In the genomic region with DNA sequence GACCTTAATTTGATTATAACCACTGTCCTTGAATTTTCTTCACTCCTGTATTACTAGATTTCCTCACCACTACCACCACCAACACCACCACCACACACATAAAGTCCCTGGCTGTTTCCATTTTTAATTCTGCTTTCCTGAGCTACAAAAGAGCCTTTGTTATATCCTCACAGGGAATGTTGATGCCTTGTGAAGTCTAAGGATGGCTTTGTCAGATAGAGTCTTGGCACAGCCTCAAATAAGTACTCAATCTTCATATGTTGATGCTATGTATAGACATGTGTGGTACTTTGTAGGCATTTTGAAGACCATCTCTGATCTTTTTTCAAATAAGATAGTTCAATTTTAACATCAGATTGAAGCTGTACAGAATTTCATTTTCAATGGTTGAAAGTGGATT, we compare ENCODE assay signal across 20 cellular contexts.
A peak's percentile ranks its signal among the peaks of the same experiment; 100 is the strongest.
DNase-seq lines count a peak whose midpoint lies in the region; ATAC-seq and TF ChIP-seq lines count a peak whose summit lies in the region.
"Had no signal": no experiment of that assay in that cellular context is flagged by ENCODE, and none has a peak within 500 bp of the region (broad histone marks: within the 10 kb centered on the region; RNA-seq: fewer than 3 reads in every experiment).

No MANE protein-coding gene starts in this region.

- ATAC-seq in WTC11, result no peak
- ATAC-seq in GM21360 (IDR thresholded peaks at IDR 0.05; ENCODE audit: unreplicated experiment), result no peak
- ATAC-seq: A549 had no signal

- no peak for TF ChIP-seq CTCF in WTC11 (IDR thresholded peaks at IDR 0.05)
- TF ChIP-seq CTCF in Peyer's patch (IDR thresholded peaks at IDR 0.05), result no peak

- no peaks in the 10 kb centered on the region for H3K27me3 ChIP-seq in Peyer's patch

- no peak overlapping the region for H3K4me3 ChIP-seq in Peyer's patch
- H3K4me3 ChIP-seq: A549, HAP-1 had no signal

- no peak overlapping the region for H3K27ac ChIP-seq in Peyer's patch
- H3K27ac ChIP-seq: A549 had no signal

- peaks cover 30% of the 10 kb centered on the region for H3K36me3 Mint-ChIP-seq in WTC11
- H3K36me3 Mint-ChIP-seq: CD4-positive, alpha-beta memory T cell had no signal

- CTCF ChIA-PET in WTC11 (lab: Charles Lee), result no interaction called here

- DNase-seq in COLO829 (ENCODE audit: low spot score), result peak; percentile 60
- no peak for DNase-seq in WTC11 (ENCODE audit: low spot score)
- DNase-seq in inferior parietal cortex (ENCODE audit: extremely low spot score), result peak; percentile 3
- DNase-seq in pons (ENCODE audit: low spot score), result peak; percentile 86
- no peak for DNase-seq in T-helper 2 cell
- no peak for DNase-seq in GM19240 (ENCODE audit: insufficient read length, low spot score)
- DNase-seq in Peyer's patch, result no peak
- DNase-seq: 8988T; ACHN; AML-193; C1 segment of cervical spinal cord; Caco-2; CD4-positive, alpha-beta memory T cell; DMS153; DND-41; GOT3; HFFc6 had no signal

- no peaks in the 10 kb centered on the region for H3K9me3 ChIP-seq in Peyer's patch
- H3K9me3 ChIP-seq: A549, Caco-2, HAP-1 had no signal

- no peaks in the 10 kb centered on the region; the same call in 1 of the 2 replicates for H3K27me3 Mint-ChIP-seq in WTC11 (ENCODE audit: low read depth)
- H3K27me3 Mint-ChIP-seq: CD4-positive, alpha-beta memory T cell had no signal

- no peak overlapping the region for H3K4me3 Mint-ChIP-seq in WTC11
- H3K4me3 Mint-ChIP-seq: CD4-positive, alpha-beta memory T cell; HFFc6 had no signal

- POLR2A ChIA-PET in WTC11 (lab: Charles Lee), result interaction anchor here (0.8 kb wide), 1 partner anchor 221 kb away, joined by 5 read pairs; no protein-coding TSS in a partner anchor

- TF ChIP-seq POLR2A in Peyer's patch (IDR thresholded peaks at IDR 0.05), result no peak

- H3K4me1 Mint-ChIP-seq in WTC11, result peaks cover 26% of the 10 kb centered on the region
- H3K4me1 Mint-ChIP-seq: CD4-positive, alpha-beta memory T cell had no signal

- H3K27ac Mint-ChIP-seq in WTC11, result 0 out of 2 replicates have a peak overlapping the region, but pooled peaks have one; percentile 1
- H3K27ac Mint-ChIP-seq: CD4-positive, alpha-beta memory T cell; HFFc6 had no signal

- no peaks in the 10 kb centered on the region for H3K4me1 ChIP-seq in Peyer's patch
- H3K4me1 ChIP-seq: A549, Caco-2 had no signal

- H3K36me3 ChIP-seq in Peyer's patch, result no peaks in the 10 kb centered on the region
- H3K36me3 ChIP-seq: HAP-1 had no signal

- peaks cover 31% of the 10 kb centered on the region for H3K9me3 Mint-ChIP-seq in WTC11
- H3K9me3 Mint-ChIP-seq: HFFc6 had no signal

TF ChIP-seq in WTC11, 78 proteins besides CTCF, POLR2A, EP300 and RAD21 (continues in another document):
- TF ChIP-seq ATF1 (CRISPR knock-in tag; IDR thresholded peaks at IDR 0.05) (no peak), EMX1 (CRISPR knock-in tag; IDR thresholded peaks at IDR 0.05) (no peak), FOXJ3 (CRISPR knock-in tag; IDR thresholded peaks at IDR 0.05; ENCODE audit: borderline replicate concordance) (no peak), NFATC4 (CRISPR knock-in tag; IDR thresholded peaks at IDR 0.05) (no peak), ZNF121 (CRISPR knock-in tag; IDR thresholded peaks at IDR 0.05) (no peak)
- TF ChIP-seq, protein P1, sequence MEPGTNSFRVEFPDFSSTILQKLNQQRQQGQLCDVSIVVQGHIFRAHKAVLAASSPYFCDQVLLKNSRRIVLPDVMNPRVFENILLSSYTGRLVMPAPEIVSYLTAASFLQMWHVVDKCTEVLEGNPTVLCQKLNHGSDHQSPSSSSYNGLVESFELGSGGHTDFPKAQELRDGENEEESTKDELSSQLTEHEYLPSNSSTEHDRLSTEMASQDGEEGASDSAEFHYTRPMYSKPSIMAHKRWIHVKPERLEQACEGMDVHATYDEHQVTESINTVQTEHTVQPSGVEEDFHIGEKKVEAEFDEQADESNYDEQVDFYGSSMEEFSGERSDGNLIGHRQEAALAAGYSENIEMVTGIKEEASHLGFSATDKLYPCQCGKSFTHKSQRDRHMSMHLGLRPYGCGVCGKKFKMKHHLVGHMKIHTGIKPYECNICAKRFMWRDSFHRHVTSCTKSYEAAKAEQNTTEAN (CRISPR knock-in tag; IDR thresholded peaks at IDR 0.05), result no peak
- TF ChIP-seq, protein P2, sequence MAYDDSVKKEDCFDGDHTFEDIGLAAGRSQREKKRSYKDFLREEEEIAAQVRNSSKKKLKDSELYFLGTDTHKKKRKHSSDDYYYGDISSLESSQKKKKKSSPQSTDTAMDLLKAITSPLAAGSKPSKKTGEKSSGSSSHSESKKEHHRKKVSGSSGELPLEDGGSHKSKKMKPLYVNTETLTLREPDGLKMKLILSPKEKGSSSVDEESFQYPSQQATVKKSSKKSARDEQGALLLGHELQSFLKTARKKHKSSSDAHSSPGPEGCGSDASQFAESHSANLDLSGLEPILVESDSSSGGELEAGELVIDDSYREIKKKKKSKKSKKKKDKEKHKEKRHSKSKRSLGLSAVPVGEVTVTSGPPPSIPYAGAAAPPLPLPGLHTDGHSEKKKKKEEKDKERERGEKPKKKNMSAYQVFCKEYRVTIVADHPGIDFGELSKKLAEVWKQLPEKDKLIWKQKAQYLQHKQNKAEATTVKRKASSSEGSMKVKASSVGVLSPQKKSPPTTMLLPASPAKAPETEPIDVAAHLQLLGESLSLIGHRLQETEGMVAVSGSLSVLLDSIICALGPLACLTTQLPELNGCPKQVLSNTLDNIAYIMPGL (CRISPR knock-in tag; IDR thresholded peaks at IDR 0.05), result no peak
- TF ChIP-seq, protein P3, sequence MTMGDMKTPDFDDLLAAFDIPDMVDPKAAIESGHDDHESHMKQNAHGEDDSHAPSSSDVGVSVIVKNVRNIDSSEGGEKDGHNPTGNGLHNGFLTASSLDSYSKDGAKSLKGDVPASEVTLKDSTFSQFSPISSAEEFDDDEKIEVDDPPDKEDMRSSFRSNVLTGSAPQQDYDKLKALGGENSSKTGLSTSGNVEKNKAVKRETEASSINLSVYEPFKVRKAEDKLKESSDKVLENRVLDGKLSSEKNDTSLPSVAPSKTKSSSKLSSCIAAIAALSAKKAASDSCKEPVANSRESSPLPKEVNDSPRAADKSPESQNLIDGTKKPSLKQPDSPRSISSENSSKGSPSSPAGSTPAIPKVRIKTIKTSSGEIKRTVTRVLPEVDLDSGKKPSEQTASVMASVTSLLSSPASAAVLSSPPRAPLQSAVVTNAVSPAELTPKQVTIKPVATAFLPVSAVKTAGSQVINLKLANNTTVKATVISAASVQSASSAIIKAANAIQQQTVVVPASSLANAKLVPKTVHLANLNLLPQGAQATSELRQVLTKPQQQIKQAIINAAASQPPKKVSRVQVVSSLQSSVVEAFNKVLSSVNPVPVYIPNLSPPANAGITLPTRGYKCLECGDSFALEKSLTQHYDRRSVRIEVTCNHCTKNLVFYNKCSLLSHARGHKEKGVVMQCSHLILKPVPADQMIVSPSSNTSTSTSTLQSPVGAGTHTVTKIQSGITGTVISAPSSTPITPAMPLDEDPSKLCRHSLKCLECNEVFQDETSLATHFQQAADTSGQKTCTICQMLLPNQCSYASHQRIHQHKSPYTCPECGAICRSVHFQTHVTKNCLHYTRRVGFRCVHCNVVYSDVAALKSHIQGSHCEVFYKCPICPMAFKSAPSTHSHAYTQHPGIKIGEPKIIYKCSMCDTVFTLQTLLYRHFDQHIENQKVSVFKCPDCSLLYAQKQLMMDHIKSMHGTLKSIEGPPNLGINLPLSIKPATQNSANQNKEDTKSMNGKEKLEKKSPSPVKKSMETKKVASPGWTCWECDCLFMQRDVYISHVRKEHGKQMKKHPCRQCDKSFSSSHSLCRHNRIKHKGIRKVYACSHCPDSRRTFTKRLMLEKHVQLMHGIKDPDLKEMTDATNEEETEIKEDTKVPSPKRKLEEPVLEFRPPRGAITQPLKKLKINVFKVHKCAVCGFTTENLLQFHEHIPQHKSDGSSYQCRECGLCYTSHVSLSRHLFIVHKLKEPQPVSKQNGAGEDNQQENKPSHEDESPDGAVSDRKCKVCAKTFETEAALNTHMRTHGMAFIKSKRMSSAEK (CRISPR knock-in tag; IDR thresholded peaks at IDR 0.05; ENCODE audit: borderline replicate concordance), result no peak
- TF ChIP-seq, protein P4, sequence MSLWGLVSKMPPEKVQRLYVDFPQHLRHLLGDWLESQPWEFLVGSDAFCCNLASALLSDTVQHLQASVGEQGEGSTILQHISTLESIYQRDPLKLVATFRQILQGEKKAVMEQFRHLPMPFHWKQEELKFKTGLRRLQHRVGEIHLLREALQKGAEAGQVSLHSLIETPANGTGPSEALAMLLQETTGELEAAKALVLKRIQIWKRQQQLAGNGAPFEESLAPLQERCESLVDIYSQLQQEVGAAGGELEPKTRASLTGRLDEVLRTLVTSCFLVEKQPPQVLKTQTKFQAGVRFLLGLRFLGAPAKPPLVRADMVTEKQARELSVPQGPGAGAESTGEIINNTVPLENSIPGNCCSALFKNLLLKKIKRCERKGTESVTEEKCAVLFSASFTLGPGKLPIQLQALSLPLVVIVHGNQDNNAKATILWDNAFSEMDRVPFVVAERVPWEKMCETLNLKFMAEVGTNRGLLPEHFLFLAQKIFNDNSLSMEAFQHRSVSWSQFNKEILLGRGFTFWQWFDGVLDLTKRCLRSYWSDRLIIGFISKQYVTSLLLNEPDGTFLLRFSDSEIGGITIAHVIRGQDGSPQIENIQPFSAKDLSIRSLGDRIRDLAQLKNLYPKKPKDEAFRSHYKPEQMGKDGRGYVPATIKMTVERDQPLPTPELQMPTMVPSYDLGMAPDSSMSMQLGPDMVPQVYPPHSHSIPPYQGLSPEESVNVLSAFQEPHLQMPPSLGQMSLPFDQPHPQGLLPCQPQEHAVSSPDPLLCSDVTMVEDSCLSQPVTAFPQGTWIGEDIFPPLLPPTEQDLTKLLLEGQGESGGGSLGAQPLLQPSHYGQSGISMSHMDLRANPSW (CRISPR knock-in tag; conservative IDR thresholded peaks at IDR 0.05; ENCODE audit: low read depth), result no peak
- TF ChIP-seq, protein P5, sequence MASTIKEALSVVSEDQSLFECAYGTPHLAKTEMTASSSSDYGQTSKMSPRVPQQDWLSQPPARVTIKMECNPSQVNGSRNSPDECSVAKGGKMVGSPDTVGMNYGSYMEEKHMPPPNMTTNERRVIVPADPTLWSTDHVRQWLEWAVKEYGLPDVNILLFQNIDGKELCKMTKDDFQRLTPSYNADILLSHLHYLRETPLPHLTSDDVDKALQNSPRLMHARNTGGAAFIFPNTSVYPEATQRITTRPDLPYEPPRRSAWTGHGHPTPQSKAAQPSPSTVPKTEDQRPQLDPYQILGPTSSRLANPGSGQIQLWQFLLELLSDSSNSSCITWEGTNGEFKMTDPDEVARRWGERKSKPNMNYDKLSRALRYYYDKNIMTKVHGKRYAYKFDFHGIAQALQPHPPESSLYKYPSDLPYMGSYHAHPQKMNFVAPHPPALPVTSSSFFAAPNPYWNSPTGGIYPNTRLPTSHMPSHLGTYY (CRISPR knock-in tag; IDR thresholded peaks at IDR 0.05), result no peak

Comparison
In these comparisons a context has a peak if more than half of its experiments do, and no peak if none do; other contexts are left out.
1. DNase-seq: peak in COLO829 (single experiment), inferior parietal cortex (single experiment) and pons (single experiment); none in WTC11 (single experiment), T-helper 2 cell (0 of 5), GM19240 (single experiment) and Peyer's patch (0 of 3).